Comparison of ENCODE assay signal across 8 cellular contexts in genomic region chr19:3968556-3969434, GRCh38. TPM values are rescaled to one million over a fixed set of nuclear protein-coding genes. Genes with fewer than 3 reads are reported as not detected.
DNase-seq lines count a peak whose midpoint lies in the region; ATAC-seq and TF ChIP-seq lines count a peak whose summit lies in the region.

No MANE protein-coding gene starts in this region.

- TSS peak; percentile 59 for BruUV-seq in PC-9 (replicated peaks; lab: Mats Ljungman, UMichigan)

- H3K27ac ChIP-seq in PC-9 (peak overlapping the region; percentile 90), ectodermal cell (ENCODE audit: insufficient read depth, low read depth, low read length, poor library complexity, severe bottlenecking) (peak overlapping the region; percentile 91), tibial artery (peak overlapping the region; percentile 94 to 99)

- H3K9me3 ChIP-seq in PC-9 (ENCODE audit: insufficient read depth, low read depth): no peaks in the 10 kb centered on the region
- no peaks in the 10 kb centered on the region for H3K9me3 ChIP-seq in ectodermal cell (ENCODE audit: control insufficient read depth, low read length)
- H3K9me3 ChIP-seq in tibial artery: no peaks in the 10 kb centered on the region

- H3K9me2 ChIP-seq in PC-9 (ENCODE audit: insufficient read depth): no peaks in the 10 kb centered on the region

- peaks cover 17% of the 10 kb centered on the region for H3K4me1 Mint-ChIP-seq in activated CD4-positive, alpha-beta memory T cell treated with anti-CD3 and anti-CD28 coated beads for 36 hours (ENCODE audit: low read depth)
- H3K4me1 Mint-ChIP-seq in activated CD4-positive, alpha-beta memory T cell treated with anti-CD3 and anti-CD28 coated beads, Interleukin-2, amount 10 ng/mL, durations not matched to agents 7 days and 5 days: peaks cover 29% of the 10 kb centered on the region

- H3K4me3 ChIP-seq in PC-9: peak overlapping the region; percentile 81; the same call in 1 of the 2 replicates
- H3K4me3 ChIP-seq in ectodermal cell (ENCODE audit: insufficient read depth, low read depth, low read length): peak overlapping the region; percentile 80
- H3K4me3 ChIP-seq in lower leg skin (ENCODE audit: low read depth, poor library complexity, severe bottlenecking): no peak overlapping the region
- peak overlapping the region; percentile 68 to 100 for H3K4me3 ChIP-seq in tibial artery

- H3K27me3 Mint-ChIP-seq in activated CD4-positive, alpha-beta memory T cell treated with anti-CD3 and anti-CD28 coated beads for 36 hours: no peaks in the 10 kb centered on the region
- H3K27me3 Mint-ChIP-seq in activated CD4-positive, alpha-beta memory T cell treated with anti-CD3 and anti-CD28 coated beads, Interleukin-2, amount 10 ng/mL, durations not matched to agents 7 days and 5 days: no peaks in the 10 kb centered on the region

- peaks cover 32% of the 10 kb centered on the region for H4K20me1 ChIP-seq in PC-9 (ENCODE audit: insufficient read depth)

- H3K36me3 Mint-ChIP-seq in activated CD4-positive, alpha-beta memory T cell treated with anti-CD3 and anti-CD28 coated beads for 36 hours: peaks cover 13% of the 10 kb centered on the region
- peaks cover 34% of the 10 kb centered on the region for H3K36me3 Mint-ChIP-seq in activated CD4-positive, alpha-beta memory T cell treated with anti-CD3 and anti-CD28 coated beads, Interleukin-2, amount 10 ng/mL, durations not matched to agents 7 days and 5 days (ENCODE audit: low read depth)

- no peak for ATAC-seq in GM18511 (IDR thresholded peaks at IDR 0.05; ENCODE audit: unreplicated experiment)

- TF ChIP-seq POLR2A in lower leg skin (IDR thresholded peaks at IDR 0.05): no peak

- DNase-seq in activated CD4-positive, alpha-beta memory T cell treated with anti-CD3 and anti-CD28 coated beads for 36 hours: no peak
- no peak for DNase-seq in activated CD4-positive, alpha-beta memory T cell treated with anti-CD3 and anti-CD28 coated beads, Interleukin-2, amount 10 ng/mL, durations not matched to agents 7 days and 5 days
- DNase-seq in PC-9 (peak; percentile 86 to 93), lower leg skin (ENCODE audit: low spot score in 2 of 2) (peak; percentile 89 to 96), tibial artery (peak; percentile 94 to 98)
- DNase-seq in activated CD8-positive, alpha-beta memory T cell treated with anti-CD3 and anti-CD28 coated beads for 24 hours: no peak

- peak overlapping the region; percentile 95 for H3K4me2 ChIP-seq in PC-9

- no peak overlapping the region for H3K27ac Mint-ChIP-seq in activated CD4-positive, alpha-beta memory T cell treated with anti-CD3 and anti-CD28 coated beads for 36 hours
- no peak overlapping the region for H3K27ac Mint-ChIP-seq in activated CD4-positive, alpha-beta memory T cell treated with anti-CD3 and anti-CD28 coated beads, Interleukin-2, amount 10 ng/mL, durations not matched to agents 7 days and 5 days

- no peaks in the 10 kb centered on the region for H3K9me3 Mint-ChIP-seq in activated CD4-positive, alpha-beta memory T cell treated with anti-CD3 and anti-CD28 coated beads for 36 hours
- H3K9me3 Mint-ChIP-seq in activated CD4-positive, alpha-beta memory T cell treated with anti-CD3 and anti-CD28 coated beads, Interleukin-2, amount 10 ng/mL, durations not matched to agents 7 days and 5 days: no peaks in the 10 kb centered on the region

- H3K27me3 ChIP-seq in PC-9 (ENCODE audit: insufficient read depth, low read depth) (no peaks in the 10 kb centered on the region), ectodermal cell (ENCODE audit: control insufficient read depth, insufficient read depth, low read length, poor library complexity, severe bottlenecking) (no peaks in the 10 kb centered on the region), tibial artery (no peaks in the 10 kb centered on the region)

- H3K4me1 ChIP-seq in PC-9 (replicated peaks; ENCODE audit: insufficient read depth) (peaks cover 20% of the 10 kb centered on the region), ectodermal cell (ENCODE audit: control insufficient read depth, insufficient read depth, low read length) (peaks cover 20% of the 10 kb centered on the region), tibial artery (peaks cover 8 to 60% (median 54%) of the 10 kb centered on the region in 4 donors)

- H3F3A ChIP-seq in PC-9 (ENCODE audit: insufficient read depth, low read depth): peaks cover 38% of the 10 kb centered on the region; the same call in 1 of the 2 replicates

- CTCF ChIA-PET in activated CD4-positive, alpha-beta memory T cell treated with anti-CD3 and anti-CD28 coated beads for 36 hours (lab: Charles Lee): interaction anchor here (3.7 to 4.9 kb wide), 2 partner anchors 16 to 19 kb away, joined by 24 to 26 read pairs; partner anchors contain the start of gene EEF2
- CTCF ChIA-PET in activated CD4-positive, alpha-beta memory T cell treated with anti-CD3 and anti-CD28 coated beads, Interleukin-2, amount 10 ng/mL, durations not matched to agents 7 days and 5 days (lab: Charles Lee): interaction anchor here (1.0 to 1.8 kb wide), 2 partner anchors 17 to 19 kb away, joined by 4 to 6 read pairs; partner anchors contain the start of gene EEF2
- CTCF ChIA-PET in PC-9 (lab: Charles Lee): interaction anchor here (0.5 to 1.2 kb wide), 2 partner anchors 19 to 120 kb away, joined by 3 to 12 read pairs; no protein-coding TSS in a partner anchor

- WGBS in ectodermal cell, 2 experiments: 26 to 30% methylated on average over 9 of the region's 9 CpGs
- 15 to 25% methylated on average over 9 of the region's 9 CpGs for WGBS in lower leg skin, 2 donors

- no peak for TF ChIP-seq CTCF in PC-9 (conservative IDR thresholded peaks at IDR 0.05)
- no peak for TF ChIP-seq CTCF in lower leg skin (IDR thresholded peaks at IDR 0.05)
- no peak for TF ChIP-seq CTCF in tibial artery (IDR thresholded peaks at IDR 0.05)

- H2AFZ ChIP-seq in PC-9: no peak overlapping the region

- intact Hi-C loops in activated CD4-positive, alpha-beta memory T cell treated with anti-CD3 and anti-CD28 coated beads for 36 hours (cut with micrococcal nuclease): no loop called here
- intact Hi-C loops in PC-9 (cut with micrococcal nuclease; ENCODE audit: unreplicated experiment): loop anchor here (2.0 kb wide), 1 partner anchor 18 kb away; no protein-coding TSS in a partner anchor
- intact Hi-C loops in lower leg skin (cut with DNase I; ENCODE audit: low total_unique reads): no loop called here
- intact Hi-C loops in tibial artery (cut with DNase I; ENCODE audit: low total_unique reads): loop anchor here (10.0 kb wide), 2 partner anchors 204 to 434 kb away; partner anchors contain the start of genes APBA3, MRPL54 and TEKTIP1

- POLR2A ChIA-PET in activated CD4-positive, alpha-beta memory T cell treated with anti-CD3 and anti-CD28 coated beads for 36 hours (lab: Charles Lee): interaction anchor here (0.7 to 1.3 kb wide), 2 partner anchors 17 to 39 kb away, joined by 4 to 5 read pairs; partner anchors contain the start of genes EEF2 and PIAS4
- POLR2A ChIA-PET in activated CD4-positive, alpha-beta memory T cell treated with anti-CD3 and anti-CD28 coated beads, Interleukin-2, amount 10 ng/mL, durations not matched to agents 7 days and 5 days (lab: Charles Lee): interaction anchor here (0.6 to 5.4 kb wide), 2 partner anchors 13 to 54 kb away, joined by 3 to 122 read pairs; partner anchors contain the start of gene EEF2
- POLR2A ChIA-PET in PC-9 (lab: Charles Lee; ENCODE audit: unreplicated experiment): interaction anchor here (0.5 to 1.4 kb wide), 6 partner anchors 14 to 260 kb away, joined by 3 to 40 read pairs (median 8); partner anchors contain the start of gene EEF2

- H3K36me3 ChIP-seq in PC-9 (ENCODE audit: low read depth): 0 out of 2 replicates have a peak, but pooled peaks cover 10% of the 10 kb centered on the region
- H3K36me3 ChIP-seq in ectodermal cell (ENCODE audit: control insufficient read depth, insufficient read depth, low read length): peaks cover 22% of the 10 kb centered on the region
- peaks cover 40 to 44% (median 42%) of the 10 kb centered on the region in 3 donors for H3K36me3 ChIP-seq in tibial artery

- peak overlapping the region; percentile 23 for H3K4me3 Mint-ChIP-seq in activated CD4-positive, alpha-beta memory T cell treated with anti-CD3 and anti-CD28 coated beads for 36 hours
- no peak overlapping the region for H3K4me3 Mint-ChIP-seq in activated CD4-positive, alpha-beta memory T cell treated with anti-CD3 and anti-CD28 coated beads, Interleukin-2, amount 10 ng/mL, durations not matched to agents 7 days and 5 days

- H3K79me2 ChIP-seq in PC-9 (ENCODE audit: low read depth): peaks cover 32% of the 10 kb centered on the region

RNA-seq across cellular contexts. Expression of gene DAPK3, which starts 2.1 kb away (rescaled TPM):
- total RNA-seq in activated CD4-positive, alpha-beta memory T cell treated with anti-CD3 and anti-CD28 coated beads for 36 hours: 10 to 100 TPM; 32.4 to 33.3 TPM
- total RNA-seq in activated CD4-positive, alpha-beta memory T cell treated with anti-CD3 and anti-CD28 coated beads, Interleukin-2, amount 10 ng/mL, durations not matched to agents 7 days and 5 days: 10 to 100 TPM; 41.3 to 42.7 TPM
- total RNA-seq in PC-9 (2021) (38.1 and 46.5 TPM in 2 replicates), lower leg skin (10 to 100 TPM; 75.6 to 90.9 (median 82.2) TPM)
- 82.7 TPM for polyA plus RNA-seq in ectodermal cell (2013, experiment 1 of 4)
- 80.7 TPM for polyA plus RNA-seq in ectodermal cell (2013, experiment 2 of 4)
- polyA plus RNA-seq in ectodermal cell (2013, experiment 3 of 4): 49.1 TPM
- polyA plus RNA-seq in ectodermal cell (2013, experiment 4 of 4): 53.3 TPM

RNA-seq across cellular contexts. Expression of gene EEF2, which starts 16.5 kb away (rescaled TPM):
- 1,000 to 10,000 TPM; 3,113 to 3,225 TPM for total RNA-seq in activated CD4-positive, alpha-beta memory T cell treated with anti-CD3 and anti-CD28 coated beads for 36 hours
- total RNA-seq in activated CD4-positive, alpha-beta memory T cell treated with anti-CD3 and anti-CD28 coated beads, Interleukin-2, amount 10 ng/mL, durations not matched to agents 7 days and 5 days: 1,000 to 10,000 TPM; 1,543 to 1,592 TPM
- 1,471 and 1,742 TPM in 2 replicates for total RNA-seq in PC-9 (2021)
- 2,748 TPM for polyA plus RNA-seq in ectodermal cell (2013, experiment 1 of 4)
- 2,913 TPM for polyA plus RNA-seq in ectodermal cell (2013, experiment 2 of 4)
- polyA plus RNA-seq in ectodermal cell (2013, experiment 3 of 4): 2,171 TPM
- polyA plus RNA-seq in ectodermal cell (2013, experiment 4 of 4): 2,324 TPM
- total RNA-seq in lower leg skin: 1,000 to 10,000 TPM; 2,068 to 2,517 (median 2,443) TPM

RNA-seq across cellular contexts. Expression of gene NMRK2, which starts 35.9 kb away (rescaled TPM):
- not detected for total RNA-seq in activated CD4-positive, alpha-beta memory T cell treated with anti-CD3 and anti-CD28 coated beads for 36 hours
- not detected for total RNA-seq in activated CD4-positive, alpha-beta memory T cell treated with anti-CD3 and anti-CD28 coated beads, Interleukin-2, amount 10 ng/mL, durations not matched to agents 7 days and 5 days
- total RNA-seq in PC-9 (2021) (not detected in 2 replicates), lower leg skin (not detected)
- polyA plus RNA-seq in ectodermal cell (2013, experiment 1 of 4): 2.9 TPM
- 1.9 TPM for polyA plus RNA-seq in ectodermal cell (2013, experiment 2 of 4)
- 1.8 TPM for polyA plus RNA-seq in ectodermal cell (2013, experiment 3 of 4)
- 2.2 TPM for polyA plus RNA-seq in ectodermal cell (2013, experiment 4 of 4)

RNA-seq across cellular contexts. Expression of gene PIAS4, which starts 38.7 kb away (rescaled TPM):
- 10 to 100 TPM; 22.5 to 24.4 TPM for total RNA-seq in activated CD4-positive, alpha-beta memory T cell treated with anti-CD3 and anti-CD28 coated beads for 36 hours
- total RNA-seq in activated CD4-positive, alpha-beta memory T cell treated with anti-CD3 and anti-CD28 coated beads, Interleukin-2, amount 10 ng/mL, durations not matched to agents 7 days and 5 days: 10 to 100 TPM; 28.6 to 33.2 TPM
- total RNA-seq in PC-9 (2021) (25.5 and 26.5 TPM in 2 replicates), lower leg skin (10 to 100 TPM; 20.8 to 35.1 (median 26.9) TPM)
- polyA plus RNA-seq in ectodermal cell (2013, experiment 1 of 4): 42.6 TPM
- 44.6 TPM for polyA plus RNA-seq in ectodermal cell (2013, experiment 2 of 4)
- 33.7 TPM for polyA plus RNA-seq in ectodermal cell (2013, experiment 3 of 4)
- 34.3 TPM for polyA plus RNA-seq in ectodermal cell (2013, experiment 4 of 4)

Comparison
In these comparisons a context has a peak if more than half of its experiments do, and no peak if none do; other contexts are left out.
1. DNase-seq: peak in PC-9 (2 of 2), lower leg skin (2 of 2) and tibial artery (2 of 2); none in activated CD4-positive, alpha-beta memory T cell treated with anti-CD3 and anti-CD28 coated beads for 36 hours (single experiment), activated CD4-positive, alpha-beta memory T cell treated with anti-CD3 and anti-CD28 coated beads, Interleukin-2, amount 10 ng/mL, durations not matched to agents 7 days and 5 days (single experiment) and activated CD8-positive, alpha-beta memory T cell treated with anti-CD3 and anti-CD28 coated beads for 24 hours (single experiment).
2. intact Hi-C loops: an anchor here in PC-9 (2.0 kb wide) and tibial artery (10.0 kb wide); none called in activated CD4-positive, alpha-beta memory T cell treated with anti-CD3 and anti-CD28 coated beads for 36 hours and lower leg skin.
3. Peak in every context shown above with its lines, with median percentiles within 50 percentile points of each other: H3K27ac ChIP-seq.